ENCODE assay signal across 8 cellular contexts in the genomic region with DNA sequence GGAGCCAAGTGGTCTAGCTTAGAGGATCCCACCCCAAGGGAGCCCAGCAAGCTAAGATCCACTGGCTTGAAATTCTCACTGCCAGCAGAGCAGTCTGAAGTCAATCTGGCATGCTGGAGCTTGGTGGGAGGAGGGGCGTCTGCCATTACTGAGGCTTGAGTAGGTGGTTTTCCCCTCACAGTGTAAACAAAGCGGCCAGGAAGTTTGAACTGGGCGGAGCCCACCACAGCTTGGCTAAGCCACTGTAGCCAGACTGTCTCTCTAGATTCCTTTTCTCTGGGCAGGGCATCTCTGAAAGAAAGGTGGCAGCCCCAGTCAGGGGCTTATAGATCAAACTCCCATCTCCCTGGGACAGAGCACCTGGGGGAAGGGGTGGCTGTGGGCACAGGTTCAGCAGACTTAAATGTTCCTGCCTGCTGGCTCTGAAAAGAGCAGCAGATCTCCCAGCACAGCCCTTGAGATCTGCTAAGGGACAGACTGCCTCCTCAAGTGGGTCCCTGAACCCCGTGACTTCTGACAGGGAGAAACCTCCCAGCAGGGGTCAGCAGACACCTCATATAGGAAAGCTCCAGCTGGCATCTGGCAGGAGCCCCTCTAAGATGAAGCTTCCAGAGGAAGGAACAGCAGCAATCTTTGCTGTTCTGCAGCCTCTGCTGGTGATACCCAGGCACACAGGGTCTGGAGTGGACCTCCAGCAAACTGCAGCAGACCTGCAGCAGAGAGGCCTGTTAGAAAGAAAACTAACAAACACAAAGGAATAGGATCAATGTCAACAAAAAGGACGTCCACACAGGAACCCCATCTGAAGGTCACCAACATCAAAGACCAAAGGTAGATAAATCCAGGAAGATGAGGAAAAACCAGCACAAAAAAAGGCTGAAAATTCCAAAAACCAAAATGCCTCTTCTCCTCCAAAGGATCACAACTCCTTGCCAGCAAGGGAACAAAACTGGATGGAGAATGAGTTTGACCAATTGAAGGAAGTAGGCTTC.
A peak's percentile ranks its signal among the peaks of the same experiment; 100 is the strongest.
DNase-seq lines count a peak whose midpoint lies in the region; ATAC-seq and TF ChIP-seq lines count a peak whose summit lies in the region.
"Not testable (repeated sequence)": the region's sequence is repeated elsewhere in the genome, so short reads cannot be mapped to it uniquely, and the experiment has no call there.

No MANE protein-coding gene starts in this region.

- H3K4me1 ChIP-seq in GM23338 (ENCODE audit: insufficient read depth); neural progenitor cell; transverse colon: not testable (repeated sequence)

- H3K36me3 ChIP-seq in GM23338 (ENCODE audit: insufficient read depth); SU-DHL-6 (ENCODE audit: low read length); neural progenitor cell; transverse colon: not testable (repeated sequence)

- DNase-seq in GM12865 (ENCODE audit: low read depth) (peak; percentile 81), GM23338 (ENCODE audit: low spot score) (peak; percentile 66), fibroblast of the aortic adventitia (ENCODE audit: low read depth) (peak; percentile 56), neural progenitor cell (ENCODE audit: low spot score) (peak; percentile 23), transverse colon (peak; percentile 45)
- peak; percentile 36 for DNase-seq in activated effector memory CD4-positive, alpha-beta T cell treated with Interleukin-2 at 50 U/mL for 16 hours

- intact Hi-C loops in transverse colon (cut with DNase I; ENCODE audit: low total_unique reads): not testable (repeated sequence)

- 20 to 71% methylated on average over 1 to 5 of the region's 5 CpGs for WGBS in transverse colon (ENCODE audit: low coverage in 1 of 2), 2 donors

- not testable (repeated sequence) for H3K4me3 ChIP-seq in GM12865 (ENCODE audit: low read depth, low read length); GM23338; SU-DHL-6 (ENCODE audit: insufficient read depth, low read length, poor library complexity, severe bottlenecking); fibroblast of the aortic adventitia (ENCODE audit: low read depth, low read length); neural progenitor cell; transverse colon

- peak overlapping the region; percentile 52; the same call in 1 of the 2 replicates for H2AFZ ChIP-seq in GM23338
- peak overlapping the region; percentile 54 for H2AFZ ChIP-seq in SU-DHL-6 (ENCODE audit: low read depth, low read length, severe bottlenecking)
- peak overlapping the region; percentile 82 for H2AFZ ChIP-seq in neural progenitor cell (replicated peaks)

- not testable (repeated sequence) for H3K27ac Mint-ChIP-seq in GM23338, neural progenitor cell

- not testable (repeated sequence) for H3K79me2 ChIP-seq in GM23338 (replicated peaks; ENCODE audit: insufficient read depth); SU-DHL-6 (ENCODE audit: insufficient read depth, low read length); neural progenitor cell (ENCODE audit: low read depth)

- not testable (repeated sequence) for H3K9me3 ChIP-seq in SU-DHL-6 (ENCODE audit: insufficient read depth, low read length); neural progenitor cell (ENCODE audit: low read depth)
- peaks cover 8 to 12% of the 10 kb centered on the region in 2 donors for H3K9me3 ChIP-seq in transverse colon

- TF ChIP-seq CTCF in GM12865 (IDR thresholded peaks at IDR 0.05; ENCODE audit: insufficient read depth, low read depth, low read length, missing control alignments): peak; percentile 28
- TF ChIP-seq CTCF in GM23338 (conservative IDR thresholded peaks at IDR 0.05; ENCODE audit: low read depth in 2 of 2): peak; percentile 21 to 47; a peak in 3 of 4 replicates
- peak; percentile 14; the same call in 1 of the 2 replicates for TF ChIP-seq CTCF in LNCAP (IDR thresholded peaks at IDR 0.05)
- TF ChIP-seq CTCF in SU-DHL-6 (IDR thresholded peaks at IDR 0.05; ENCODE audit: insufficient read depth, low read length, poor library complexity, severe bottlenecking); neural progenitor cell (IDR thresholded peaks at IDR 0.05): not testable (repeated sequence)
- peak; percentile 43 for TF ChIP-seq CTCF in fibroblast of the aortic adventitia (IDR thresholded peaks at IDR 0.05; ENCODE audit: insufficient read depth, low read length)
- TF ChIP-seq CTCF in transverse colon (IDR thresholded peaks at IDR 0.05): peak in 1 of 5 experiments; percentile 13

- not testable (repeated sequence) for H3K9ac ChIP-seq in SU-DHL-6 (ENCODE audit: low read length); neural progenitor cell

- H3K4me1 Mint-ChIP-seq in GM23338: peaks cover 14% of the 10 kb centered on the region; the same call in 2 of the 3 replicates
- not testable (repeated sequence) for H3K4me1 Mint-ChIP-seq in neural progenitor cell

- not testable (repeated sequence) for TF ChIP-seq EP300 in transverse colon (IDR thresholded peaks at IDR 0.05; ENCODE audit: low read depth)

- not testable (repeated sequence) for H3K4me3 Mint-ChIP-seq in GM23338, neural progenitor cell

- H3K27me3 Mint-ChIP-seq in GM23338 (ENCODE audit: insufficient read depth, low read depth, poor library complexity): peaks cover 20% of the 10 kb centered on the region
- H3K27me3 Mint-ChIP-seq in neural progenitor cell (ENCODE audit: insufficient read depth, low read depth): not testable (repeated sequence)

- not testable (repeated sequence) for H4K20me1 ChIP-seq in GM23338 (replicated peaks; ENCODE audit: insufficient read depth); SU-DHL-6 (ENCODE audit: low read depth, low read length); neural progenitor cell (ENCODE audit: low read depth)

- not testable (repeated sequence) for TF ChIP-seq POLR2A in transverse colon (IDR thresholded peaks at IDR 0.05)

- not testable (repeated sequence) for H3K36me3 Mint-ChIP-seq in GM23338 (ENCODE audit: low read depth); neural progenitor cell

- H3K4me2 ChIP-seq in GM23338: peak overlapping the region; percentile 65
- H3K4me2 ChIP-seq in SU-DHL-6 (ENCODE audit: low read depth, low read length, poor library complexity, severe bottlenecking); neural progenitor cell: not testable (repeated sequence)

- H3K27me3 ChIP-seq in GM23338 (ENCODE audit: insufficient read depth) (peaks cover 17% of the 10 kb centered on the region), neural progenitor cell (peaks cover 21% of the 10 kb centered on the region)
- not testable (repeated sequence) for H3K27me3 ChIP-seq in SU-DHL-6 (ENCODE audit: low read length); transverse colon

- peak; percentile 42 for ATAC-seq in GM23338

- H3F3A ChIP-seq in GM23338 (replicated peaks; ENCODE audit: low read depth); SU-DHL-6 (ENCODE audit: insufficient read depth); neural progenitor cell (ENCODE audit: low read depth): not testable (repeated sequence)

- not testable (repeated sequence) for H3K27ac ChIP-seq in GM23338 (ENCODE audit: low read depth); SU-DHL-6 (ENCODE audit: low read depth, low read length); neural progenitor cell; transverse colon

- not testable (repeated sequence) for H3K9me2 ChIP-seq in GM23338 (ENCODE audit: insufficient read depth); SU-DHL-6 (replicated peaks; ENCODE audit: insufficient read depth, low read length)

- H3K9me3 Mint-ChIP-seq in GM23338: peaks cover 14% of the 10 kb centered on the region; the same call in 2 of the 3 replicates
- not testable (repeated sequence) for H3K9me3 Mint-ChIP-seq in neural progenitor cell

- in situ Hi-C loops in transverse colon (cut with MboI; ENCODE audit: low pct_ligation_motif_present in 1 of 4, low pct_unique_long_range_greater_than_20kb in 1 of 4, low sequenced_read_pairs in 3 of 4): not testable (repeated sequence)

Comparison
In these comparisons a context has a peak if more than half of its experiments do, and no peak if none do; other contexts are left out.
1. DNase-seq: peak in every context shown above with its lines; median percentile 81 in GM12865; 66 in GM23338; 56 in fibroblast of the aortic adventitia; 45 in transverse colon; 36 in activated effector memory CD4-positive, alpha-beta T cell treated with Interleukin-2 at 50 U/mL for 16 hours; 23 in neural progenitor cell.